ENCODE assay signal across 19 cellular contexts in genomic region chr5:135272311-135272805, GRCh38.
"Had no signal": no experiment of that assay in that cellular context is flagged by ENCODE, and none has a peak within 500 bp of the region (broad histone marks: within the 10 kb centered on the region; RNA-seq: fewer than 3 reads in every experiment).

No MANE protein-coding gene starts in this region.

- H3K27ac ChIP-seq: dorsolateral prefrontal cortex, epithelial cell of prostate, foreskin keratinocyte, left lung, prostate gland, thoracic aorta had no signal

- H3K4me3 Mint-ChIP-seq: activated CD4-positive, alpha-beta T cell treated with anti-CD3 and anti-CD28 coated beads, Interleukin-2, amount 10 ng/mL, durations not matched to agents 7 days and 5 days; activated CD8-positive, alpha-beta T cell treated with anti-CD3 and anti-CD28 coated beads, Interleukin-2, amount 10 ng/mL, durations not matched to agents 7 days and 5 days; activated naive CD4-positive, alpha-beta T cell treated with anti-CD3 and anti-CD28 coated beads for 36 hours; activated T-cell treated with anti-CD3 and anti-CD28 coated beads, Interleukin-2, amount 50 U/mL, for 4 hours; brain; endodermal cell; naive thymus-derived CD4-positive, alpha-beta T cell; stimulated activated effector memory CD8-positive, alpha-beta T cell treated with anti-CD3 and anti-CD28 coated beads, Interleukin-12 subunit alpha, Interleukin-12 subunit beta, amount 100 ng/mL, for 72 hours had no signal

- H3K4me1 Mint-ChIP-seq: activated CD4-positive, alpha-beta T cell treated with anti-CD3 and anti-CD28 coated beads, Interleukin-2, amount 10 ng/mL, durations not matched to agents 7 days and 5 days; naive thymus-derived CD4-positive, alpha-beta T cell; stimulated activated effector memory CD8-positive, alpha-beta T cell treated with anti-CD3 and anti-CD28 coated beads, Interleukin-12 subunit alpha, Interleukin-12 subunit beta, amount 100 ng/mL, for 72 hours had no signal

- ATAC-seq: activated T-cell treated with anti-CD3 and anti-CD28 coated beads, Interleukin-2, amount 50 U/mL, for 4 hours; foreskin keratinocyte; left lung; naive thymus-derived CD4-positive, alpha-beta T cell had no signal

- H3K4me1 ChIP-seq: foreskin keratinocyte, left lung, prostate gland had no signal

- H3K9me3 ChIP-seq: left lung, prostate gland, thoracic aorta had no signal

- H3K27ac Mint-ChIP-seq: activated CD4-positive, alpha-beta T cell treated with anti-CD3 and anti-CD28 coated beads, Interleukin-2, amount 10 ng/mL, durations not matched to agents 7 days and 5 days; activated CD8-positive, alpha-beta T cell treated with anti-CD3 and anti-CD28 coated beads, Interleukin-2, amount 10 ng/mL, durations not matched to agents 7 days and 5 days; activated naive CD4-positive, alpha-beta T cell treated with anti-CD3 and anti-CD28 coated beads for 36 hours; endodermal cell; naive thymus-derived CD4-positive, alpha-beta T cell; stimulated activated effector memory CD8-positive, alpha-beta T cell treated with anti-CD3 and anti-CD28 coated beads, Interleukin-12 subunit alpha, Interleukin-12 subunit beta, amount 100 ng/mL, for 72 hours had no signal

- H3K4me3 ChIP-seq: dorsolateral prefrontal cortex, left lung, prostate gland, thoracic aorta had no signal

- H3K36me3 ChIP-seq: left lung, prostate gland, thoracic aorta had no signal

- DNase-seq: activated CD4-positive, alpha-beta T cell treated with anti-CD3 and anti-CD28 coated beads, Interleukin-2, amount 10 ng/mL, durations not matched to agents 7 days and 5 days; activated CD8-positive, alpha-beta T cell treated with anti-CD3 and anti-CD28 coated beads, Interleukin-2, amount 10 ng/mL, durations not matched to agents 7 days and 5 days; activated naive CD4-positive, alpha-beta T cell treated with anti-CD3 and anti-CD28 coated beads for 36 hours; activated T-cell treated with anti-CD3 and anti-CD28 coated beads, Interleukin-2, amount 50 U/mL, for 4 hours; caudate nucleus; endodermal cell; foreskin keratinocyte; left lung; naive thymus-derived CD4-positive, alpha-beta T cell; right cardiac atrium; stimulated activated CD4-positive, alpha-beta T cell treated with anti-CD3 and anti-CD28 coated beads, Interleukin-4, amount 100 ng/mL, for 24 hours; T-helper 1 cell; T-helper 9 cell had no signal

- H3K9me3 Mint-ChIP-seq: activated CD4-positive, alpha-beta T cell treated with anti-CD3 and anti-CD28 coated beads, Interleukin-2, amount 10 ng/mL, durations not matched to agents 7 days and 5 days; activated naive CD4-positive, alpha-beta T cell treated with anti-CD3 and anti-CD28 coated beads for 36 hours; activated T-cell treated with anti-CD3 and anti-CD28 coated beads, Interleukin-2, amount 50 U/mL, for 4 hours; endodermal cell; naive thymus-derived CD4-positive, alpha-beta T cell; stimulated activated effector memory CD8-positive, alpha-beta T cell treated with anti-CD3 and anti-CD28 coated beads, Interleukin-12 subunit alpha, Interleukin-12 subunit beta, amount 100 ng/mL, for 72 hours had no signal

- H3K36me3 Mint-ChIP-seq: brain; naive thymus-derived CD4-positive, alpha-beta T cell had no signal
